Comparison of ENCODE assay signal across 16 cellular contexts in genomic region chr2:132400169-132400900, GRCh38. TPM values are rescaled to one million over a fixed set of nuclear protein-coding genes. Genes with fewer than 3 reads are reported as not detected.
DNase-seq lines count a peak whose midpoint lies in the region; ATAC-seq and TF ChIP-seq lines count a peak whose summit lies in the region.
"Had no signal": no experiment of that assay in that cellular context is flagged by ENCODE, and none has a peak within 500 bp of the region (broad histone marks: within the 10 kb centered on the region; RNA-seq: fewer than 3 reads in every experiment).

No MANE protein-coding gene starts in this region.

- H3K27me3 ChIP-seq in adipocyte (replicated peaks; ENCODE audit: control insufficient read depth, insufficient read depth, low read length) = no peaks in the 10 kb centered on the region
- peaks cover 12% of the 10 kb centered on the region for H3K27me3 ChIP-seq in gastroesophageal sphincter
- H3K27me3 ChIP-seq in SJCRH30 = no peaks in the 10 kb centered on the region

- ATAC-seq in gastroesophageal sphincter (peak; percentile 53), esophagus mucosa (no peak)
- ATAC-seq: activated CD4-positive, CD25-positive, alpha-beta regulatory T cell treated with anti-CD3 and anti-CD28 coated beads, Interleukin-2, amount 50 U/mL, for 24 hours; activated naive CD8-positive, alpha-beta T cell treated with anti-CD3 and anti-CD28 coated beads, Interleukin-2, amount 50 U/mL, for 24 hours; psoas muscle had no signal

- H3K4me3 ChIP-seq in adipocyte (ENCODE audit: low read length) (no peak overlapping the region), gastroesophageal sphincter (no peak overlapping the region), SJCRH30 (no peak overlapping the region)
- H3K4me3 ChIP-seq: psoas muscle had no signal

- no peak for TF ChIP-seq CTCF in gastroesophageal sphincter (IDR thresholded peaks at IDR 0.05)

- DNase-seq in AG08396 (ENCODE audit: low spot score) (peak; percentile 29), HT1080 (ENCODE audit: low read depth) (peak; percentile 32), adipocyte (ENCODE audit: low read depth) (peak; percentile 71), SJCRH30 (no peak)
- DNase-seq in stimulated activated CD4-positive, alpha-beta T cell treated with anti-CD3 and anti-CD28 coated beads, Interleukin-2, amount 100 ng/mL, for 24 hours = no peak
- no peak for DNase-seq in stimulated activated naive CD4-positive, alpha-beta T cell (lab: John Stamatoyannopoulos, UW)
- DNase-seq: activated naive CD8-positive, alpha-beta T cell treated with anti-CD3 and anti-CD28 coated beads, Interleukin-2, amount 50 U/mL, for 24 hours; activated T-cell treated with anti-CD3 and anti-CD28 coated beads for 4 hours; effector CD4-positive, alpha-beta T cell; NCI-H1436; NCI-H82; psoas muscle had no signal

- TF ChIP-seq EP300 in gastroesophageal sphincter (IDR thresholded peaks at IDR 0.05) = no peak

- TF ChIP-seq POLR2A in gastroesophageal sphincter (IDR thresholded peaks at IDR 0.05) = no peak

- H3K9ac ChIP-seq in adipocyte (ENCODE audit: low read length) = no peak overlapping the region

- H3K9me3 ChIP-seq in adipocyte (ENCODE audit: control insufficient read depth, low read length) = no peaks in the 10 kb centered on the region
- no peaks in the 10 kb centered on the region for H3K9me3 ChIP-seq in gastroesophageal sphincter
- H3K9me3 ChIP-seq in SJCRH30 (replicated peaks) = no peaks in the 10 kb centered on the region
- H3K9me3 ChIP-seq: psoas muscle had no signal

- H3K4me1 ChIP-seq in adipocyte (ENCODE audit: control insufficient read depth, insufficient read depth, low read length) = peaks cover 13% of the 10 kb centered on the region
- H3K4me1 ChIP-seq in gastroesophageal sphincter = no peaks in the 10 kb centered on the region
- no peaks in the 10 kb centered on the region for H3K4me1 ChIP-seq in SJCRH30
- H3K4me1 ChIP-seq: psoas muscle had no signal

- H3K27ac ChIP-seq in gastroesophageal sphincter (no peak overlapping the region), SJCRH30 (no peak overlapping the region)
- H3K27ac ChIP-seq: C4-2B, psoas muscle had no signal

- H3K36me3 ChIP-seq in adipocyte (ENCODE audit: control insufficient read depth, insufficient read depth, low read length, severe bottlenecking) (no peaks in the 10 kb centered on the region), gastroesophageal sphincter (no peaks in the 10 kb centered on the region), SJCRH30 (no peaks in the 10 kb centered on the region)

- 10 to 21% methylated on average over 1 to 2 of the region's 2 CpGs for WGBS in gastroesophageal sphincter (ENCODE audit: low coverage in 1 of 2), 2 donors

RNA-seq across cellular contexts. Expression of gene GPR39, which starts 16.3 kb away (rescaled TPM):
- total RNA-seq in HT1080 (2014; rRNA removed; shearing (Covaris generic)) = 5.6 and 6.9 TPM in 2 replicates
- polyA plus RNA-seq in HT1080 (2015; cell fraction: cytosol; rRNA removed) = 4.8 and 7.5 TPM in 2 replicates
- 13.7 and 14.9 TPM in 2 replicates for polyA plus RNA-seq in HT1080 (2015; cell fraction: nucleus; rRNA removed)
- total RNA-seq in gastroesophageal sphincter (1 to 10 TPM in 1 of 4 donors, under 1 TPM in 2, not detected in 1; 0.46 to 2.6 (median 0.69) TPM), esophagus mucosa (1.4 TPM)
- total RNA-seq in SJCRH30 (2014; rRNA removed; shearing (Covaris generic)) = 0.16 TPM in 1 of 2 replicates, not detected in the other
- total RNA-seq: psoas muscle had no signal

Comparison
In these comparisons a context has a peak if more than half of its experiments do, and no peak if none do; other contexts are left out.
1. DNase-seq: peak in AG08396 (single experiment), HT1080 (single experiment) and adipocyte (single experiment); none in stimulated activated CD4-positive, alpha-beta T cell treated with anti-CD3 and anti-CD28 coated beads, Interleukin-2, amount 100 ng/mL, for 24 hours (0 of 2), SJCRH30 (0 of 2) and stimulated activated naive CD4-positive, alpha-beta T cell (0 of 6).